25 cellular contexts compared by ENCODE assay signal in genomic region chr17:31692632-31693031, GRCh38.
DNase-seq lines count a peak whose midpoint lies in the region; ATAC-seq, FAIRE-seq and TF ChIP-seq lines count a peak whose summit lies in the region.
"Had no signal": no experiment of that assay in that cellular context is flagged by ENCODE, and none has a peak within 500 bp of the region (broad histone marks: within the 10 kb centered on the region; RNA-seq: fewer than 3 reads in every experiment).

No MANE protein-coding gene starts in this region.

- no peak overlapping the region for H3K27ac ChIP-seq in A549
- H3K27ac ChIP-seq in osteoblast (ENCODE audit: low read depth, low read length): no peak overlapping the region
- peak overlapping the region; percentile 81 for H3K27ac ChIP-seq in stomach smooth muscle (ENCODE audit: low read length)
- H3K27ac ChIP-seq: GM23248, HL-60, KMS-11, SJSA1 had no signal

- no peaks in the 10 kb centered on the region for H4K20me1 ChIP-seq in osteoblast (ENCODE audit: insufficient read depth, low read length)

- no peak overlapping the region for H3K4me3 ChIP-seq in A549
- H3K4me3 ChIP-seq in adipocyte (ENCODE audit: low read length): peak overlapping the region; percentile 9
- no peak overlapping the region for H3K4me3 ChIP-seq in osteoblast (ENCODE audit: insufficient read depth, low read length)
- H3K4me3 ChIP-seq in stomach smooth muscle (ENCODE audit: low read length in 2 of 2): no peak overlapping the region
- H3K4me3 ChIP-seq: GM12878, GM23248, SJSA1 had no signal

- TF ChIP-seq CTCF in A549 (IDR thresholded peaks at IDR 0.05): no peak
- TF ChIP-seq CTCF in osteoblast (IDR thresholded peaks at IDR 0.05; ENCODE audit: extremely low read depth, low read depth, low read length): no peak
- no peak for TF ChIP-seq CTCF in GM10266 (IDR thresholded peaks at IDR 0.05; ENCODE audit: control insufficient read depth, insufficient read depth, low read depth, missing control alignments)

- ATAC-seq in A549: no peak
- ATAC-seq in HG03565 (IDR thresholded peaks at IDR 0.05; ENCODE audit: unreplicated experiment): no peak
- ATAC-seq: GM12878, Panc1 had no signal

- H3K27me3 ChIP-seq in adipocyte (replicated peaks; ENCODE audit: control insufficient read depth, insufficient read depth, low read length): no peaks in the 10 kb centered on the region
- H3K27me3 ChIP-seq in osteoblast (ENCODE audit: insufficient read depth, low read length): no peaks in the 10 kb centered on the region
- H3K27me3 ChIP-seq in stomach smooth muscle (ENCODE audit: control insufficient read depth in 1 of 2, insufficient read depth in 2 of 2, low read length in 2 of 2): no peaks in the 10 kb centered on the region
- H3K27me3 ChIP-seq: SJSA1 had no signal

- no peak for TF ChIP-seq RAD21 in A549 (conservative IDR thresholded peaks at IDR 0.05 in 1 of 2, IDR thresholded peaks at IDR 0.05 in 1 of 2)

- DNase-seq in A549 (ENCODE audit: low read depth in 1 of 2, low spot score in 1 of 2): no peak
- no peak for DNase-seq in adipocyte (ENCODE audit: low read depth)
- no peak for DNase-seq in osteoblast (ENCODE audit: insufficient read length, low spot score, missing footprints)
- DNase-seq in NCI-H1694 treated with DMSO at 0.1 percent for 48 hours (lab: John Stamatoyannopoulos, UW): no peak
- no peak for DNase-seq in GM10266 (ENCODE audit: extremely low spot score)
- DNase-seq: CD4-positive, CD25-positive, alpha-beta regulatory T cell; COR-L47; DMS79 treated with DMSO at 0.1 percent for 48 hours; GM23248; H9; HFFc6; NCI-H1092 treated with DMSO at 0.1 percent for 48 hours; NCI-H146; NCI-H2029 treated with DMSO at 0.1 percent for 48 hours; NCI-H226; NCI-H510A treated with DMSO at 0.1 percent for 48 hours; NCI-H748 treated with DMSO at 0.1 percent for 48 hours; NK-92 treated with Interleukin-12 subunit alpha and Interleukin-12 subunit beta, amount 100 ng/mL, for 24 hours had no signal

- POLR2A ChIA-PET in A549 (lab: Yijun Ruan, JAX): interaction anchor here (0.6 kb wide), 1 partner anchor 96 kb away, joined by 4 read pairs; no protein-coding TSS in a partner anchor

- 61% methylated on average over 7 of the region's 7 CpGs for WGBS in A549 (ENCODE audit: missing lambda C conversion rate)

- no peak for TF ChIP-seq POLR2A in A549 (IDR thresholded peaks at IDR 0.05; ENCODE audit: low read length)

- H3K4me1 ChIP-seq in A549 (no peaks in the 10 kb centered on the region), adipocyte (ENCODE audit: control insufficient read depth, insufficient read depth, low read length) (peaks cover 60% of the 10 kb centered on the region), osteoblast (ENCODE audit: insufficient read depth, low read length) (peaks cover 30% of the 10 kb centered on the region), stomach smooth muscle (ENCODE audit: control insufficient read depth, insufficient read depth, low read length) (peaks cover 64% of the 10 kb centered on the region)

- TF ChIP-seq EP300 in A549 (IDR thresholded peaks at IDR 0.05): no peak

- H3K9ac ChIP-seq in adipocyte (ENCODE audit: low read length): peak overlapping the region; percentile 6
- H3K9ac ChIP-seq in stomach smooth muscle (ENCODE audit: low read length in 2 of 2): peak overlapping the region in 1 of 2 donors; percentile 36
- H3K9ac ChIP-seq: GM23248, KMS-11 had no signal

- H3K79me2 ChIP-seq in osteoblast (ENCODE audit: insufficient read depth, low read length): no peaks in the 10 kb centered on the region

- H3K36me3 ChIP-seq in adipocyte (ENCODE audit: control insufficient read depth, insufficient read depth, low read length, severe bottlenecking) (no peaks in the 10 kb centered on the region), osteoblast (ENCODE audit: insufficient read depth, low read length) (no peaks in the 10 kb centered on the region), stomach smooth muscle (ENCODE audit: control insufficient read depth in 2 of 2, insufficient read depth in 2 of 2, low read length in 2 of 2) (no peaks in the 10 kb centered on the region)
- H3K36me3 ChIP-seq: SJSA1 had no signal

- peak overlapping the region; percentile 80 for H2AFZ ChIP-seq in osteoblast (ENCODE audit: low read length)
- H2AFZ ChIP-seq: GM23248 had no signal

- CTCF ChIA-PET in A549 (lab: Yijun Ruan, JAX): interaction anchor here (0.7 to 6.0 kb wide), 7 partner anchors 8 to 1506 kb away, joined by 3 to 19 read pairs (median 3); no protein-coding TSS in a partner anchor

- no peak for FAIRE-seq in A549 (lab: Jason Lieb, UNC)
- FAIRE-seq: GM12878 had no signal

- H3K4me2 ChIP-seq in A549: no peak overlapping the region
- no peak overlapping the region for H3K4me2 ChIP-seq in osteoblast (ENCODE audit: insufficient read depth, low read length)
- H3K4me2 ChIP-seq: KMS-11 had no signal

- no peaks in the 10 kb centered on the region for H3K9me3 ChIP-seq in A549
- H3K9me3 ChIP-seq in adipocyte (ENCODE audit: control insufficient read depth, low read length): no peaks in the 10 kb centered on the region
- no peaks in the 10 kb centered on the region for H3K9me3 ChIP-seq in osteoblast (ENCODE audit: low read depth, low read length)
- H3K9me3 ChIP-seq in stomach smooth muscle (ENCODE audit: control insufficient read depth in 2 of 2, low read length in 2 of 2): no peaks in the 10 kb centered on the region
- H3K9me3 ChIP-seq: SJSA1 had no signal

TF ChIP-seq in A549, 52 proteins besides CTCF, POLR2A, EP300 and RAD21:
- no peak for TF ChIP-seq KDM1A (IDR thresholded peaks at IDR 0.05; ENCODE audit: low read depth)
- TF ChIP-seq MAFK (IDR thresholded peaks at IDR 0.05; ENCODE audit: partially characterized antibody): peak; percentile 85
TF ChIP-seq in A549: peak in this region for 1.
